In genomic region chr1:80250573-80251168, GRCh38 we compare ENCODE assay signal across 1 cellular context.
TF ChIP-seq lines count a peak whose summit lies in the region.

No MANE protein-coding gene starts in this region.

TF ChIP-seq in HEK293, 187 proteins besides CTCF, POLR2A, EP300 and RAD21 (continued from another document):
- no peak for TF ChIP-seq ZNF280D (tag by site-specific recombination; IDR thresholded peaks at IDR 0.05)
- TF ChIP-seq ZNF433 (tag by site-specific recombination; IDR thresholded peaks at IDR 0.05; ENCODE audit: low read depth): no peak
- TF ChIP-seq ZNF266 (tag by site-specific recombination; IDR thresholded peaks at IDR 0.05; ENCODE audit: low read depth): no peak
